Comparison of ENCODE assay signal across 5 cellular contexts in the genomic region with DNA sequence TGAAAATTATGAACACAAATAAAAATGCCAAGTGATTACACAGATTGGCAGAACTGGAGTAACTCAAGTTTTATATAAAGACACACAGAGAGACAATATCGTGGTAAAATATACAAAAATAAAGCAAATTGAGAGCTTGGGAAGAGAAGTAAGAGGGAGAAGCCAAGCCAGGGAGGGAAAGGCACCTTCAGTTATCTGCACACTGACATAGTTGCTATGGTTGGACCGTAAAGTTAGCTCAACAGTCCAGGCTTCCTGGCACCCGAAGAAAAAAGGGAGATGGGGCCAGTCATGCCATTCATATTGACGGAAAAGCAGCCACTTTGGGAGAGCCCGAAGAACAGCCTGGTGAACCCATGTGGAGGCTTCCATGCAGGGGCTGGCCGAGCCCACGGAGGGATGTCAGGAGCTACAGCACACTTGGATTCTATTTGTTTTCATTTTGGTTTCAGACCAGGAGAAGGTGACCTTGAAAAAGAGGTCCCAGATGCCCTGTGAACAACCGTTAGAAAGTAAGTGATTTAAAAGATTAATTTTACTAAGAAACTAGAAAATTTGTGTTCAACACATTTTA.
DNase-seq lines count a peak whose midpoint lies in the region; ATAC-seq and TF ChIP-seq lines count a peak whose summit lies in the region.
"Not testable (repeated sequence)": the region's sequence is repeated elsewhere in the genome, so short reads cannot be mapped to it uniquely, and the experiment has no call there.

No MANE protein-coding gene starts in this region.

- H3K27ac Mint-ChIP-seq in type B pancreatic cell: not testable (repeated sequence)

- not testable (repeated sequence) for H3K9me3 ChIP-seq in heart left ventricle, right atrium auricular region, sigmoid colon

- H3K27me3 ChIP-seq in heart left ventricle: peaks cover 0 to 19% (median 0%) of the 10 kb centered on the region in 9 donors
- H3K27me3 ChIP-seq in right atrium auricular region, sigmoid colon: not testable (repeated sequence)

- not testable (repeated sequence) for H3K4me1 ChIP-seq in heart left ventricle, right atrium auricular region, sigmoid colon

- intact Hi-C loops in heart left ventricle (cut with DNase I); sigmoid colon (cut with DNase I): not testable (repeated sequence)

- not testable (repeated sequence) for H3K9me3 Mint-ChIP-seq in type B pancreatic cell

- H3K27ac ChIP-seq in coronary artery, heart left ventricle, right atrium auricular region, sigmoid colon: not testable (repeated sequence)

- not testable (repeated sequence) for TF ChIP-seq EP300 in sigmoid colon (IDR thresholded peaks at IDR 0.05)

- DNase-seq in coronary artery (ENCODE audit: low spot score) (peak; percentile 9), right atrium auricular region (ENCODE audit: low spot score) (peak; percentile 38), sigmoid colon (peak; percentile 20), type B pancreatic cell (ENCODE audit: extremely low spot score, unreplicated experiment) (peak; percentile 42)
- DNase-seq in heart left ventricle: not testable (repeated sequence)

- H3K4me3 Mint-ChIP-seq in type B pancreatic cell: not testable (repeated sequence)

- not testable (repeated sequence) for TF ChIP-seq CTCF in coronary artery (IDR thresholded peaks at IDR 0.05); heart left ventricle (IDR thresholded peaks at IDR 0.05); right atrium auricular region (IDR thresholded peaks at IDR 0.05); sigmoid colon (IDR thresholded peaks at IDR 0.05); type B pancreatic cell (conservative IDR thresholded peaks at IDR 0.05)

- H3K36me3 ChIP-seq in heart left ventricle, right atrium auricular region, sigmoid colon: not testable (repeated sequence)

- H3K4me3 ChIP-seq in coronary artery, heart left ventricle, right atrium auricular region, sigmoid colon: not testable (repeated sequence)

- not testable (repeated sequence) for H3K36me3 Mint-ChIP-seq in type B pancreatic cell

- 58 to 77% (median 68%) methylated on average over 4 to 8 of the region's 8 CpGs for WGBS in heart left ventricle, 4 donors
- WGBS in sigmoid colon, 2 donors: 92 to 95% methylated on average over 8 of the region's 8 CpGs

- ATAC-seq in heart left ventricle: peak; percentile 36 to 74 (median 45)

- H3K27me3 Mint-ChIP-seq in type B pancreatic cell: not testable (repeated sequence)

- not testable (repeated sequence) for TF ChIP-seq POLR2A in heart left ventricle (IDR thresholded peaks at IDR 0.05); sigmoid colon (IDR thresholded peaks at IDR 0.05)

- H3K4me1 Mint-ChIP-seq in type B pancreatic cell (ENCODE audit: unreplicated experiment): not testable (repeated sequence)
